ENCODE assay signal across 21 cellular contexts in the genomic region with DNA sequence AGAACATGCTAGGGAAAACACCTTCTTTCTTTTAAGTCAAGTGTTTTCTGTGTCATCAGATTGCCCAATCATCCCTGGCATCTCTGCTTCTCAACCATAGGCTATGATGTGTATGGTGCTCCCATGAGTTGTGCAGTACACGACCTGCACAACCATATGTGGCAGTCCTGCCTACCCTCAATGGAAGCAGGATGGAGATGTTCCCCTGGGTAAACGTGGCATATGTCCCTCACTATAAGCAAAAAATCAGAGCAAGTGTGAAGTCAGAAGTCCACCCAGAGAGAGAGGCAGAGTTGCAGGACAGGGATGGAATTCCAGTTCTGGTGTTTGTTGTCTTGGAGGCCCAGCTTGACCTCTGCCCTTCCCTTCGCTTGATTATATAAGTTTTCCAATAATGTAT. TPM values are rescaled to one million over a fixed set of nuclear protein-coding genes. Genes with fewer than 3 reads are reported as not detected.
DNase-seq lines count a peak whose midpoint lies in the region; ATAC-seq and TF ChIP-seq lines count a peak whose summit lies in the region.
"Had no signal": no experiment of that assay in that cellular context is flagged by ENCODE, and none has a peak within 500 bp of the region (broad histone marks: within the 10 kb centered on the region; RNA-seq: fewer than 3 reads in every experiment).

No MANE protein-coding gene starts in this region.

- 95% methylated on average over 3 of the region's 3 CpGs for WGBS in prostate gland

- H3K4me3 ChIP-seq in OCI-LY7 (ENCODE audit: low read depth, low read length, poor library complexity, severe bottlenecking) (no peak overlapping the region), epithelial cell of esophagus (ENCODE audit: low read length) (no peak overlapping the region), osteoblast (ENCODE audit: insufficient read depth, low read length) (no peak overlapping the region), prostate gland (no peak overlapping the region)

- no peaks in the 10 kb centered on the region for H4K20me1 ChIP-seq in OCI-LY7 (ENCODE audit: insufficient read depth, low read length)
- no peaks in the 10 kb centered on the region for H4K20me1 ChIP-seq in osteoblast (ENCODE audit: insufficient read depth, low read length)

- H3K27ac ChIP-seq in OCI-LY7 (ENCODE audit: low read depth, low read length, poor library complexity, severe bottlenecking) (no peak overlapping the region), osteoblast (ENCODE audit: low read depth, low read length) (no peak overlapping the region), prostate gland (no peak overlapping the region)
- H3K27ac ChIP-seq: neutrophil, SK-N-MC had no signal

- H3K79me2 ChIP-seq in OCI-LY7 (ENCODE audit: insufficient read depth, low read depth, low read length) = peaks cover 14% of the 10 kb centered on the region; the same call in 1 of the 2 replicates
- H3K79me2 ChIP-seq in osteoblast (ENCODE audit: insufficient read depth, low read length) = peaks cover 16% of the 10 kb centered on the region

- POLR2A ChIA-PET in OCI-LY7 (lab: Charles Lee) = interaction anchor here (1.2 to 1.4 kb wide), 2 partner anchors 8 to 28 kb away, joined by 3 to 8 read pairs; a partner anchor contains a TSS

- BruUV-seq in OCI-LY7 (replicated peaks; lab: Mats Ljungman, UMichigan) = no TSS peak

- TF ChIP-seq CTCF in OCI-LY7 (conservative IDR thresholded peaks at IDR 0.05; ENCODE audit: low read length) (no peak), epithelial cell of esophagus (IDR thresholded peaks at IDR 0.05; ENCODE audit: insufficient read depth, low read depth, low read length, missing control alignments) (no peak), osteoblast (IDR thresholded peaks at IDR 0.05; ENCODE audit: extremely low read depth, low read depth, low read length) (no peak), GM13977 (IDR thresholded peaks at IDR 0.05; ENCODE audit: extremely low read depth, insufficient read depth, missing control alignments) (no peak), prostate gland (IDR thresholded peaks at IDR 0.05) (no peak)

- H2AFZ ChIP-seq in OCI-LY7 (ENCODE audit: low read length) = peak overlapping the region; percentile 69; the same call in 1 of the 2 replicates
- peak overlapping the region; percentile 92 for H2AFZ ChIP-seq in osteoblast (ENCODE audit: low read length)

- H3K9me2 ChIP-seq in OCI-LY7 (ENCODE audit: insufficient read depth, low read length) = no peaks in the 10 kb centered on the region

- H3K4me1 ChIP-seq in OCI-LY7 (ENCODE audit: insufficient read depth, low read length, poor library complexity, severe bottlenecking) = peaks cover 21% of the 10 kb centered on the region
- peaks cover 30% of the 10 kb centered on the region for H3K4me1 ChIP-seq in osteoblast (ENCODE audit: insufficient read depth, low read length)
- H3K4me1 ChIP-seq in prostate gland (replicated peaks) = no peaks in the 10 kb centered on the region

- peak; percentile 4 for DNase-seq in Right ventricle myocardium superior
- no peak for DNase-seq in left cardiac atrium
- no peak for DNase-seq in OCI-LY7 (ENCODE audit: low spot score)
- DNase-seq in epithelial cell of esophagus (ENCODE audit: low read depth) = peak; percentile 70
- DNase-seq in osteoblast (ENCODE audit: insufficient read length, low spot score, missing footprints) = no peak
- no peak for DNase-seq in GM13977 (ENCODE audit: low spot score)
- DNase-seq in prostate gland (ENCODE audit: low spot score) = no peak
- DNase-seq: activated CD4-positive, CD25-positive, alpha-beta regulatory T cell treated with anti-CD3 and anti-CD28 coated beads, Interleukin-2, amount 50 U/mL, for 72 hours; activated effector memory CD4-positive, alpha-beta T cell treated with anti-CD3 and anti-CD28 coated beads, Interleukin-2, amount 50 U/mL, for 16 hours; DMS79; Kasumi-1; left colon; NCI-H1105 treated with DMSO at 0.1 percent for 48 hours; NCI-H2081; NCI-H510A; spleen; stimulated activated CD4-positive, alpha-beta T cell treated with anti-CD3 and anti-CD28 coated beads, Interleukin-4, amount 100 ng/mL, for 24 hours had no signal

- H3K4me2 ChIP-seq in OCI-LY7 (ENCODE audit: low read length) (no peak overlapping the region), osteoblast (ENCODE audit: insufficient read depth, low read length) (no peak overlapping the region)

- H3K36me3 ChIP-seq in OCI-LY7 (ENCODE audit: insufficient read depth, low read length) (peaks cover 21% of the 10 kb centered on the region), osteoblast (ENCODE audit: insufficient read depth, low read length) (peaks cover 5% of the 10 kb centered on the region), prostate gland (no peaks in the 10 kb centered on the region)

- CTCF ChIA-PET in OCI-LY7 (lab: Charles Lee; ENCODE audit: unreplicated experiment) = interaction anchor here (1.1 to 1.4 kb wide), 2 partner anchors 11 to 27 kb away, joined by 3 to 6 read pairs; a partner anchor contains a TSS

- no peaks in the 10 kb centered on the region for H3K9me3 ChIP-seq in OCI-LY7 (ENCODE audit: low read length)
- no peaks in the 10 kb centered on the region for H3K9me3 ChIP-seq in osteoblast (ENCODE audit: low read depth, low read length)
- H3K9me3 ChIP-seq in prostate gland = no peaks in the 10 kb centered on the region
- H3K9me3 ChIP-seq: ascending aorta, neutrophil, spleen had no signal

- no peak for TF ChIP-seq POLR2A in prostate gland (IDR thresholded peaks at IDR 0.05)

- no peaks in the 10 kb centered on the region for H3K27me3 ChIP-seq in osteoblast (ENCODE audit: insufficient read depth, low read length)
- H3K27me3 ChIP-seq in prostate gland (replicated peaks; ENCODE audit: insufficient read depth) = no peaks in the 10 kb centered on the region
- H3K27me3 ChIP-seq: ascending aorta, spleen had no signal

- intact Hi-C loops in Right ventricle myocardium superior (cut with DNase I) = no loop called here
- intact Hi-C loops in left cardiac atrium (cut with DNase I) = no loop called here
- intact Hi-C loops in OCI-LY7 (cut with micrococcal nuclease; ENCODE audit: unreplicated experiment) = loop anchor here (10.0 kb wide), 1 partner anchor 519 kb away; a partner anchor contains a TSS
- intact Hi-C loops in prostate gland (cut with DNase I) = no loop called here

- ATAC-seq in Right ventricle myocardium superior (ENCODE audit: poor library complexity) = no peak
- no peak for ATAC-seq in left cardiac atrium
- ATAC-seq in HG02610 (IDR thresholded peaks at IDR 0.05; ENCODE audit: unreplicated experiment) = no peak
- ATAC-seq: left colon had no signal

- in situ Hi-C loops in GM13977 (cut with MboI; ENCODE audit: low pct_unique_long_range_greater_than_20kb, low sequenced_read_pairs, unreplicated experiment) = no loop called here

RNA-seq across cellular contexts. Expression of a gene that starts 10.3 kb away (rescaled TPM):
- total RNA-seq in Right ventricle myocardium superior = 4.8 TPM
- 10 to 100 TPM in 1 of 2 donors, 1 to 10 TPM in 1; 7.9 to 35.0 TPM for total RNA-seq in left cardiac atrium
- 30.0 and 49.1 TPM in 2 replicates for total RNA-seq in OCI-LY7 (2014; rRNA removed; shearing (Covaris generic))
- total RNA-seq in OCI-LY7 (2022) = 96.3 and 111 TPM in 2 replicates
- 5.6 and 6.9 TPM in 2 replicates for total RNA-seq in osteoblast
- total RNA-seq in prostate gland = 10 to 100 TPM; 21.8 to 28.2 TPM

RNA-seq across cellular contexts. Expression of a gene that starts 27.2 kb away (rescaled TPM):
- total RNA-seq in Right ventricle myocardium superior = 21.5 TPM
- 10 to 100 TPM; 19.5 to 27.2 TPM for total RNA-seq in left cardiac atrium
- 19.0 and 20.9 TPM in 2 replicates for total RNA-seq in OCI-LY7 (2014; rRNA removed; shearing (Covaris generic))
- total RNA-seq in OCI-LY7 (2022) = 40.0 and 42.9 TPM in 2 replicates
- 42.7 and 43.6 TPM in 2 replicates for total RNA-seq in osteoblast
- total RNA-seq in prostate gland = 10 to 100 TPM; 45.6 to 50.6 TPM

Comparison
In these comparisons a context has a peak if more than half of its experiments do, and no peak if none do; other contexts are left out.
1. DNase-seq: peak in Right ventricle myocardium superior (single experiment) and epithelial cell of esophagus (single experiment); none in left cardiac atrium (single experiment), OCI-LY7 (single experiment), osteoblast (single experiment), GM13977 (single experiment) and prostate gland (single experiment).